In genomic region chr1:231194476-231194842, GRCh38 we compare ENCODE assay signal across 30 cellular contexts. TPM values are rescaled to one million over a fixed set of nuclear protein-coding genes. Genes with fewer than 3 reads are reported as not detected.
"Had no signal": no experiment of that assay in that cellular context is flagged by ENCODE, and none has a peak within 500 bp of the region (broad histone marks: within the 10 kb centered on the region; RNA-seq: fewer than 3 reads in every experiment).

No MANE protein-coding gene starts in this region.

- H3K27ac Mint-ChIP-seq: dendritic cell treated with granulocyte-macrophage colony-stimulating factor and Interleukin-4, amounts not matched to agents 40 ng/mL and 50 ng/mL, for 4 days; natural killer cell treated with Interleukin-12 subunit alpha and Interleukin-12 subunit beta and Interleukin-15 and Interleukin-18, amount 100 ng/mL, for 72 hours; stimulated activated effector memory CD8-positive, alpha-beta T cell treated with anti-CD3 and anti-CD28 coated beads, Interleukin-12 subunit alpha, Interleukin-12 subunit beta, amount 100 ng/mL, for 72 hours; type B pancreatic cell had no signal

- H3K27ac ChIP-seq: colonic mucosa, esophagus muscularis mucosa, foreskin keratinocyte, gastroesophageal sphincter, heart left ventricle, lower lobe of right lung, neutrophil, testis, tibial artery had no signal

- H3K27me3 ChIP-seq: colonic mucosa, pancreas, testis had no signal

- FAIRE-seq: islet of Langerhans, pancreas had no signal

- H3K4me1 Mint-ChIP-seq: naive B cell; neural crest cell; stimulated activated effector memory CD8-positive, alpha-beta T cell treated with anti-CD3 and anti-CD28 coated beads, Interleukin-12 subunit alpha, Interleukin-12 subunit beta, amount 100 ng/mL, for 72 hours had no signal

- DNase-seq: colonic mucosa; effector CD8-positive, alpha-beta T cell; foreskin keratinocyte; heart left ventricle; hippocampal formation; left ventricle myocardium superior; lower lobe of right lung; naive B cell; stimulated activated CD4-positive, alpha-beta T cell treated with anti-CD3 and anti-CD28 coated beads, Interleukin-2, amount 100 ng/mL, for 24 hours; stimulated activated CD4-positive, alpha-beta T cell treated with anti-CD3 and anti-CD28 coated beads, Interleukin-4, amount 100 ng/mL, for 24 hours; stimulated activated naive CD4-positive, alpha-beta T cell treated with Interleukin-2 at 50 U/mL for 16 hours; substantia nigra; testis; tibial artery had no signal

- H3K4me2 ChIP-seq: smooth muscle cell had no signal

- ATAC-seq: foreskin keratinocyte; gastroesophageal sphincter; heart left ventricle; left ventricle myocardium superior; natural killer cell treated with Interleukin-12 subunit alpha and Interleukin-12 subunit beta and Interleukin-15 and Interleukin-18, amount 100 ng/mL, for 72 hours; sciatic nerve; stimulated activated effector memory CD8-positive, alpha-beta T cell treated with anti-CD3 and anti-CD28 coated beads, Interleukin-12 subunit alpha, Interleukin-12 subunit beta, amount 100 ng/mL, for 72 hours had no signal

- H3K9me3 Mint-ChIP-seq: dendritic cell treated with granulocyte-macrophage colony-stimulating factor and Interleukin-4, amounts not matched to agents 40 ng/mL and 50 ng/mL, for 4 days; natural killer cell treated with Interleukin-12 subunit alpha and Interleukin-12 subunit beta and Interleukin-15 and Interleukin-18, amount 100 ng/mL, for 72 hours; stimulated activated effector memory CD8-positive, alpha-beta T cell treated with anti-CD3 and anti-CD28 coated beads, Interleukin-12 subunit alpha, Interleukin-12 subunit beta, amount 100 ng/mL, for 72 hours; type B pancreatic cell had no signal

- H3K4me1 ChIP-seq: colonic mucosa, foreskin keratinocyte, testis, tibial artery had no signal

- H3K9me3 ChIP-seq: colonic mucosa, lower lobe of right lung, neutrophil, pancreas, testis, tibial artery had no signal

- H3K4me3 Mint-ChIP-seq: dendritic cell treated with granulocyte-macrophage colony-stimulating factor and Interleukin-4, amounts not matched to agents 40 ng/mL and 50 ng/mL, for 4 days; naive B cell; natural killer cell treated with Interleukin-12 subunit alpha and Interleukin-12 subunit beta and Interleukin-15 and Interleukin-18, amount 100 ng/mL, for 72 hours; neural crest cell; stimulated activated effector memory CD8-positive, alpha-beta T cell treated with anti-CD3 and anti-CD28 coated beads, Interleukin-12 subunit alpha, Interleukin-12 subunit beta, amount 100 ng/mL, for 72 hours; type B pancreatic cell had no signal

- H3K36me3 ChIP-seq: colonic mucosa, esophagus muscularis mucosa, gastroesophageal sphincter, heart left ventricle, lower lobe of right lung, neutrophil, pancreas, tibial artery had no signal

- H3K4me3 ChIP-seq: colonic mucosa, esophagus muscularis mucosa, gastroesophageal sphincter, heart left ventricle, lower lobe of right lung, pancreas, smooth muscle cell, testis, tibial artery had no signal

RNA-seq across cellular contexts. Expression of gene TRIM67, which starts 32.6 kb away (rescaled TPM):
- total RNA-seq: endothelial cell of umbilical vein; epithelial cell of proximal tubule; foreskin keratinocyte; left ventricle myocardium superior; lower lobe of right lung; natural killer cell treated with Interleukin-12 subunit alpha and Interleukin-12 subunit beta and Interleukin-15 and Interleukin-18, amount 100 ng/mL, for 72 hours; posterior vena cava; pulmonary artery endothelial cell had no signal
- polyA plus RNA-seq: endothelial cell of umbilical vein, foreskin keratinocyte, heart left ventricle had no signal
